8 cellular contexts compared by ENCODE assay signal in the genomic region with DNA sequence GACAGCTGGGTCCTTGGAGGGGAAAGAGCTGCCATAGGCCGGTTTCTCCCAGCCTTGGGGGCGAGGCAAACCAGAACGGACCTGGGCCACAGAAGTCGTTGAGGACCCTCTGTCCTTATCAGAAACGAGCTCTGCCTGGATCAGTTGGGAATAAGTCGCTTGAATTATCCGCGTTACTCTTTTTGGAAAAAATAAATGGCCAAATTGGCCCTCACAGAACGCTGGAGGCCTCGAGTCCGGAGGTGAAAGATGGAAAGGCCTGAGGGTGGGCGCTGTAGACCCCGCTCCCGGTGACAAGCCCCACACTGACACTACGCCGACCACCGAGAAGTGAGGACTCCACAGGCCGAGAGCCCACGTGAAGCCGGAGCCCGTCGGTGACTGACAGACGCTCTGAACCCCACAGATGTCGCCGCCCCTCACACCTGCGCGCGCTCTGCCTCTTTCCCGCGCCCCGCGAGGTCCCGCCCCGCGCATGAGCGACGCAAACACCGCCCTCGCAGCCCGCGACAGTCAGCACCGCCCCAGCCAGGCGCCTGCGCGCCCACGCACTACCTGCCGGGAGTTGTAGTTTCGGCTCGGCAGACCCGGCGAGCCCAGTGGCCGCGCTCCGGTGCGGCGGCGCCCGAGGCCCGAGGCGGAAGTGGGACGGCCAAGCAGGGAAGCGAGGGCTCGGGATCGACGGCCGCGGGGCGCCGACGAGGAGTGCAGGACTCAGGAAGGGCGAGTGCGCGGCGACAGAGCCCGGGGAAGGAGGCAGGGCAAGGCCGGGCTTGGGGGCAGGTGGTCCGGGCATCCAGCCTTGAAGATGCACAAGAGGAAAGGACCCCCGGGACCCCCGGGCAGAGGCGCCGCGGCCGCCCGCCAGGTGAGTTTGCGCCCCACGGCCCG. TPM values are rescaled to one million over a fixed set of nuclear protein-coding genes. Genes with fewer than 3 reads are reported as not detected.
A peak's percentile ranks its signal among the peaks of the same experiment; 100 is the strongest.
DNase-seq lines count a peak whose midpoint lies in the region; ATAC-seq, FAIRE-seq and TF ChIP-seq lines count a peak whose summit lies in the region.

A gene (minus strand): TSS at position 484 of the 891 bp plus-strand sequence. CDS start 1,225 bp downstream, outside the sequence.
A gene (plus strand): TSS at position 568 of the 891 bp plus-strand sequence. CDS start 241 bp downstream, at position 809.

- POLR2A ChIA-PET in A549 (lab: Yijun Ruan, JAX) = no interaction called here
- POLR2A ChIA-PET in WTC11 (lab: Charles Lee) = no interaction called here

- FAIRE-seq in A549 (lab: Jason Lieb, UNC) = no peak

- H3K9me3 Mint-ChIP-seq in WTC11 = no peaks in the 10 kb centered on the region

- peaks cover 9% of the 10 kb centered on the region for H3K4me1 Mint-ChIP-seq in WTC11

- peak within 1 kb of the TSS; percentile 27 for H3K27ac Mint-ChIP-seq in WTC11

- peak; percentile 68 for TF ChIP-seq POLR2A in A549 (IDR thresholded peaks at IDR 0.05; ENCODE audit: low read length)

- peak within 1 kb of the TSS; percentile 85 for H3K4me3 ChIP-seq in A549

- H3K36me3 Mint-ChIP-seq in WTC11 = peaks cover 12% of the 10 kb centered on the region

- peak within 1 kb of the TSS; percentile 82 for H3K4me3 Mint-ChIP-seq in WTC11

- ATAC-seq in A549 (peak; percentile 99 to 100), GM18861 (IDR thresholded peaks at IDR 0.05; ENCODE audit: unreplicated experiment) (peak; percentile 96), HG03095 (IDR thresholded peaks at IDR 0.05; ENCODE audit: unreplicated experiment) (peak; percentile 83), WTC11 (peak; percentile 98)

- 59% methylated on average over 17 of the region's 87 CpGs for WGBS in A549 (ENCODE audit: missing lambda C conversion rate)

- TF ChIP-seq RAD21 in A549 (conservative IDR thresholded peaks at IDR 0.05 in 1 of 2, IDR thresholded peaks at IDR 0.05 in 1 of 2) = no peak

- peaks cover 20% of the 10 kb centered on the region for H3K27me3 Mint-ChIP-seq in WTC11 (ENCODE audit: low read depth)

- peak; percentile 84 to 87 for DNase-seq in A549 (ENCODE audit: low read depth in 1 of 2, low spot score in 1 of 2)
- peak; percentile 93 for DNase-seq in NCI-H2227 (lab: John Stamatoyannopoulos, UW; ENCODE audit: unreplicated experiment)
- peak; percentile 96 for DNase-seq in WTC11 (ENCODE audit: low spot score)
- DNase-seq in caudate nucleus (lab: John Stamatoyannopoulos, UW) = peak in 60 of 61 donors; percentile 9 to 93 (median 85)
- DNase-seq in iris pigment epithelial cell (ENCODE audit: low read depth) = peak; percentile 79
- DNase-seq in stimulated activated CD4-positive, alpha-beta T cell treated with anti-CD3 and anti-CD28 coated beads, Interleukin-12 subunit alpha, Interleukin-12 subunit beta, amount 100 ng/mL, for 24 hours (ENCODE audit: low read depth in 2 of 2) = peak; percentile 92 to 94

- peaks cover 5% of the 10 kb centered on the region; the same call in 1 of the 3 replicates for H3K4me1 ChIP-seq in A549

- H3K4me2 ChIP-seq in A549 = peak within 1 kb of the TSS; percentile 83

- H3K27ac ChIP-seq in A549 (peak within 1 kb of the TSS; percentile 84 to 91), caudate nucleus (ENCODE audit: low read depth, low read length) (peak within 1 kb of the TSS; percentile 38)

- H3K9me3 ChIP-seq in A549 = no peaks in the 10 kb centered on the region

- TF ChIP-seq CTCF in A549 (IDR thresholded peaks at IDR 0.05) = no peak
- no peak for TF ChIP-seq CTCF in WTC11 (IDR thresholded peaks at IDR 0.05)

- TF ChIP-seq EP300 in A549 (IDR thresholded peaks at IDR 0.05) = no peak

- CTCF ChIA-PET in A549 (lab: Yijun Ruan, JAX) (interaction anchor here (0.5 to 0.9 kb wide), 2 partner anchors 142 to 153 kb away, joined by 3 read pairs; no protein-coding TSS in a partner anchor), WTC11 (lab: Charles Lee) (interaction anchor here (0.6 to 1.5 kb wide), 12 partner anchors 12 to 711 kb away, joined by 3 to 8 read pairs (median 5); a partner anchor contains a TSS)

TF ChIP-seq in A549, 52 proteins besides CTCF, POLR2A, EP300 and RAD21 (continues in another document):
- TF ChIP-seq, protein P1, sequence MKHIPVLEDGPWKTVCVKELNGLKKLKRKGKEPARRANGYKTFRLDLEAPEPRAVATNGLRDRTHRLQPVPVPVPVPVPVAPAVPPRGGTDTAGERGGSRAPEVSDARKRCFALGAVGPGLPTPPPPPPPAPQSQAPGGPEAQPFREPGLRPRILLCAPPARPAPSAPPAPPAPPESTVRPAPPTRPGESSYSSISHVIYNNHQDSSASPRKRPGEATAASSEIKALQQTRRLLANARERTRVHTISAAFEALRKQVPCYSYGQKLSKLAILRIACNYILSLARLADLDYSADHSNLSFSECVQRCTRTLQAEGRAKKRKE (CRISPR knock-in tag; IDR thresholded peaks at IDR 0.05; ENCODE audit: low read depth) = 0 out of 2 replicates have a peak, but pooled peaks have one; percentile 41
- TF ChIP-seq JUN (IDR thresholded peaks at IDR 0.05) (peak in 1 of 2 experiments; percentile 42; a peak in 1 of 5 replicates), ZSCAN20 (CRISPR knock-in tag; IDR thresholded peaks at IDR 0.05) (no peak), MAZ (IDR thresholded peaks at IDR 0.05; ENCODE audit: borderline replicate concordance, low read depth, low read length) (no peak), ZFP36 (IDR thresholded peaks at IDR 0.05; ENCODE audit: borderline replicate concordance, partially characterized antibody) (no peak), JUNB (IDR thresholded peaks at IDR 0.05) (no peak), CEBPB (IDR thresholded peaks at IDR 0.05) (no peak), RCOR1 (IDR thresholded peaks at IDR 0.05; ENCODE audit: low read depth, low read length) (no peak)
- TF ChIP-seq, protein P2, sequence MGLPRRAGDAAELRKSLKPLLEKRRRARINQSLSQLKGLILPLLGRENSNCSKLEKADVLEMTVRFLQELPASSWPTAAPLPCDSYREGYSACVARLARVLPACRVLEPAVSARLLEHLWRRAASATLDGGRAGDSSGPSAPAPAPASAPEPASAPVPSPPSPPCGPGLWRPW (IDR thresholded peaks at IDR 0.05) = no peak
- TF ChIP-seq, protein P3, sequence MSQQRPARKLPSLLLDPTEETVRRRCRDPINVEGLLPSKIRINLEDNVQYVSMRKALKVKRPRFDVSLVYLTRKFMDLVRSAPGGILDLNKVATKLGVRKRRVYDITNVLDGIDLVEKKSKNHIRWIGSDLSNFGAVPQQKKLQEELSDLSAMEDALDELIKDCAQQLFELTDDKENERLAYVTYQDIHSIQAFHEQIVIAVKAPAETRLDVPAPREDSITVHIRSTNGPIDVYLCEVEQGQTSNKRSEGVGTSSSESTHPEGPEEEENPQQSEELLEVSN (IDR thresholded peaks at IDR 0.05; ENCODE audit: borderline replicate concordance, low read depth) = peak; percentile 100

TF ChIP-seq in WTC11, 78 proteins besides CTCF, POLR2A, EP300 and RAD21 (continues in another document):
- TF ChIP-seq, protein P4, sequence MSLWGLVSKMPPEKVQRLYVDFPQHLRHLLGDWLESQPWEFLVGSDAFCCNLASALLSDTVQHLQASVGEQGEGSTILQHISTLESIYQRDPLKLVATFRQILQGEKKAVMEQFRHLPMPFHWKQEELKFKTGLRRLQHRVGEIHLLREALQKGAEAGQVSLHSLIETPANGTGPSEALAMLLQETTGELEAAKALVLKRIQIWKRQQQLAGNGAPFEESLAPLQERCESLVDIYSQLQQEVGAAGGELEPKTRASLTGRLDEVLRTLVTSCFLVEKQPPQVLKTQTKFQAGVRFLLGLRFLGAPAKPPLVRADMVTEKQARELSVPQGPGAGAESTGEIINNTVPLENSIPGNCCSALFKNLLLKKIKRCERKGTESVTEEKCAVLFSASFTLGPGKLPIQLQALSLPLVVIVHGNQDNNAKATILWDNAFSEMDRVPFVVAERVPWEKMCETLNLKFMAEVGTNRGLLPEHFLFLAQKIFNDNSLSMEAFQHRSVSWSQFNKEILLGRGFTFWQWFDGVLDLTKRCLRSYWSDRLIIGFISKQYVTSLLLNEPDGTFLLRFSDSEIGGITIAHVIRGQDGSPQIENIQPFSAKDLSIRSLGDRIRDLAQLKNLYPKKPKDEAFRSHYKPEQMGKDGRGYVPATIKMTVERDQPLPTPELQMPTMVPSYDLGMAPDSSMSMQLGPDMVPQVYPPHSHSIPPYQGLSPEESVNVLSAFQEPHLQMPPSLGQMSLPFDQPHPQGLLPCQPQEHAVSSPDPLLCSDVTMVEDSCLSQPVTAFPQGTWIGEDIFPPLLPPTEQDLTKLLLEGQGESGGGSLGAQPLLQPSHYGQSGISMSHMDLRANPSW (CRISPR knock-in tag; conservative IDR thresholded peaks at IDR 0.05; ENCODE audit: low read depth) = no peak
- TF ChIP-seq ZNF138 (CRISPR knock-in tag; conservative IDR thresholded peaks at IDR 0.05) (no peak), ZNF232 (CRISPR knock-in tag; IDR thresholded peaks at IDR 0.05) (peak; percentile 83; the same call in 1 of the 2 replicates), CREM (CRISPR knock-in tag; IDR thresholded peaks at IDR 0.05) (peak; percentile 77)
- TF ChIP-seq, protein P5, sequence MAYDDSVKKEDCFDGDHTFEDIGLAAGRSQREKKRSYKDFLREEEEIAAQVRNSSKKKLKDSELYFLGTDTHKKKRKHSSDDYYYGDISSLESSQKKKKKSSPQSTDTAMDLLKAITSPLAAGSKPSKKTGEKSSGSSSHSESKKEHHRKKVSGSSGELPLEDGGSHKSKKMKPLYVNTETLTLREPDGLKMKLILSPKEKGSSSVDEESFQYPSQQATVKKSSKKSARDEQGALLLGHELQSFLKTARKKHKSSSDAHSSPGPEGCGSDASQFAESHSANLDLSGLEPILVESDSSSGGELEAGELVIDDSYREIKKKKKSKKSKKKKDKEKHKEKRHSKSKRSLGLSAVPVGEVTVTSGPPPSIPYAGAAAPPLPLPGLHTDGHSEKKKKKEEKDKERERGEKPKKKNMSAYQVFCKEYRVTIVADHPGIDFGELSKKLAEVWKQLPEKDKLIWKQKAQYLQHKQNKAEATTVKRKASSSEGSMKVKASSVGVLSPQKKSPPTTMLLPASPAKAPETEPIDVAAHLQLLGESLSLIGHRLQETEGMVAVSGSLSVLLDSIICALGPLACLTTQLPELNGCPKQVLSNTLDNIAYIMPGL (CRISPR knock-in tag; IDR thresholded peaks at IDR 0.05) = peak; percentile 91

RNA-seq across cellular contexts. Expression of the first gene that starts in this region (rescaled TPM):
- polyA plus RNA-seq in A549 (2011; rRNA removed) = 0.09 and 0.12 TPM in 2 replicates
- polyA plus RNA-seq in A549 (2012; cell fraction: cytosol; rRNA removed) = 0.21 and 0.31 TPM in 2 replicates
- polyA plus RNA-seq in A549 (2012; cell fraction: nucleus; rRNA removed) = 0.92 and 1.1 TPM in 2 replicates
- 1.1 to 2.3 TPM (median 1.2 TPM) in 3 replicates for polyA plus RNA-seq in A549 (2017; fragmentation: RNase III; extraction: RNeasy Plus Mini Kit Qiagen cat#74134 plus additional on column Dnase treatment)
- 0.29 TPM in 2 replicates for polyA minus RNA-seq in A549 (2011; rRNA and poly(A)+ RNA removed)
- 5.0 to 7.2 TPM (median 6.4 TPM) in 3 replicates for total RNA-seq in WTC11 (2021)

RNA-seq across cellular contexts. Expression of the second gene that starts in this region (rescaled TPM):
- polyA plus RNA-seq in A549 (2011; rRNA removed) (4.7 and 4.8 TPM in 2 replicates), A549 (2017; fragmentation: RNase III; extraction: RNeasy Plus Mini Kit Qiagen cat#74134 plus additional on column Dnase treatment) (13.9 to 15.3 TPM (median 14.0 TPM) in 3 replicates)
- 10.0 and 12.1 TPM in 2 replicates for polyA plus RNA-seq in A549 (2012; cell fraction: cytosol; rRNA removed)
- polyA plus RNA-seq in A549 (2012; cell fraction: nucleus; rRNA removed) = 28.8 and 38.8 TPM in 2 replicates
- 7.6 and 9.0 TPM in 2 replicates for polyA minus RNA-seq in A549 (2011; rRNA and poly(A)+ RNA removed)
- 36.6 to 44.2 TPM (median 42.2 TPM) in 3 replicates for total RNA-seq in WTC11 (2021)

Comparison
In these comparisons a context has a peak if more than half of its experiments do, and no peak if none do; other contexts are left out.
1. Peak in every context shown above with its lines: DNase-seq, ATAC-seq, H3K4me3 ChIP-seq and H3K27ac ChIP-seq.